Comparison of ENCODE assay signal across 8 cellular contexts in the genomic region with DNA sequence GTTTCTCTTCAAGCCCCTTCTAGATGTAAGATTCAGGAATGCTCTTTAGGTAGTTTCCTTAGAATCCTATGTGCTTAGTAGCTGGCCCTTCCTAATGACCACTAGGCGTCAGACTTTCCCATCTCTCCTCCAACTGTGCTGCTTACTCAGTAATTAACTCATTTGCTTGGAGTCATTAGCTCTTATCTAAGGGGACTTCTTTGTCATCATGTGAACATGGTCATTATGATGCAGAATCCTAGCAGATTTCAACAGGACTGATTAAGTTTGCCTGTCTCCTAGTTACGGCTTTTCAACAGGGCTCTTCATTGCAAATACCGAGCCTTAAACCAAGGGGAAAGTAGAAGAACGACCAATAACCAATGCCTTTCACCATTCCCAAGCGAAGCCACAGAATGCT. TPM values are rescaled to one million over a fixed set of nuclear protein-coding genes. Genes with fewer than 3 reads are reported as not detected.
DNase-seq lines count a peak whose midpoint lies in the region; ATAC-seq, FAIRE-seq and TF ChIP-seq lines count a peak whose summit lies in the region.
"Had no signal": no experiment of that assay in that cellular context is flagged by ENCODE, and none has a peak within 500 bp of the region (broad histone marks: within the 10 kb centered on the region; RNA-seq: fewer than 3 reads in every experiment).

No MANE protein-coding gene starts in this region.

- no peaks in the 10 kb centered on the region for H3K4me1 Mint-ChIP-seq in naive thymus-derived CD4-positive, alpha-beta T cell
- no peaks in the 10 kb centered on the region for H3K4me1 Mint-ChIP-seq in activated CD4-positive, alpha-beta T cell treated with anti-CD3 and anti-CD28 coated beads, Interleukin-2, amount 10 ng/mL, durations not matched to agents 24 days and 14 days

- no peak overlapping the region for H3K27ac Mint-ChIP-seq in naive thymus-derived CD4-positive, alpha-beta T cell
- H3K27ac Mint-ChIP-seq in activated CD4-positive, alpha-beta T cell treated with anti-CD3 and anti-CD28 coated beads, Interleukin-2, amount 10 ng/mL, durations not matched to agents 24 days and 14 days = no peak overlapping the region

- no peaks in the 10 kb centered on the region for H3K36me3 ChIP-seq in liver (ENCODE audit: control insufficient read depth in 4 of 4, insufficient read depth in 3 of 4, low read depth in 1 of 4, low read length in 3 of 4)
- H3K36me3 ChIP-seq in naive thymus-derived CD4-positive, alpha-beta T cell (ENCODE audit: control insufficient read depth in 2 of 3, insufficient read depth in 3 of 3, low read length in 3 of 3) = no peaks in the 10 kb centered on the region

- no peak overlapping the region for H3K9ac ChIP-seq in liver (ENCODE audit: low read depth in 1 of 2, low read length in 2 of 2)

- DNase-seq in H54 (ENCODE audit: insufficient read length, low spot score) (no peak), NCI-H69 (lab: John Stamatoyannopoulos, UW) (peak; percentile 87), cerebellar cortex (ENCODE audit: low spot score) (peak; percentile 92)
- DNase-seq in naive thymus-derived CD4-positive, alpha-beta T cell = no peak
- DNase-seq in activated CD4-positive, alpha-beta T cell treated with anti-CD3 and anti-CD28 coated beads, Interleukin-2, amount 10 ng/mL, durations not matched to agents 24 days and 14 days = no peak

- POLR2A ChIA-PET in naive thymus-derived CD4-positive, alpha-beta T cell (lab: Charles Lee) = no interaction called here

- H3K27me3 Mint-ChIP-seq in naive thymus-derived CD4-positive, alpha-beta T cell = peaks cover 30 to 52% (median 49%) of the 10 kb centered on the region in 5 donors
- H3K27me3 Mint-ChIP-seq in activated CD4-positive, alpha-beta T cell treated with anti-CD3 and anti-CD28 coated beads, Interleukin-2, amount 10 ng/mL, durations not matched to agents 24 days and 14 days = peaks cover 40% of the 10 kb centered on the region

- intact Hi-C loops in naive thymus-derived CD4-positive, alpha-beta T cell (cut with micrococcal nuclease) = loop anchor here in 1 of 2 donors (10.0 kb wide), 1 partner anchor 216 kb away; no protein-coding TSS in a partner anchor
- intact Hi-C loops in activated CD4-positive, alpha-beta T cell treated with anti-CD3 and anti-CD28 coated beads, Interleukin-2, amount 10 ng/mL, durations not matched to agents 24 days and 14 days (cut with micrococcal nuclease) = loop anchor here (2.0 kb wide), 1 partner anchor 212 kb away; no protein-coding TSS in a partner anchor

- peak; percentile 89 to 90 for TF ChIP-seq RAD21 in liver (IDR thresholded peaks at IDR 0.05)

- no peaks in the 10 kb centered on the region for H3K4me1 ChIP-seq in liver (ENCODE audit: control insufficient read depth in 4 of 4, insufficient read depth in 4 of 4, low read length in 3 of 4)
- H3K4me1 ChIP-seq in naive thymus-derived CD4-positive, alpha-beta T cell (ENCODE audit: control insufficient read depth in 2 of 2, insufficient read depth in 2 of 2, low read length in 2 of 2) = no peaks in the 10 kb centered on the region

- no peak overlapping the region for H3K27ac ChIP-seq in liver (ENCODE audit: low read depth in 1 of 2, low read length in 2 of 2)
- no peak overlapping the region for H3K27ac ChIP-seq in naive thymus-derived CD4-positive, alpha-beta T cell (ENCODE audit: low read depth, low read length)

- H3K9me3 ChIP-seq in liver (ENCODE audit: control insufficient read depth in 4 of 4, low read length in 3 of 4) = no peaks in the 10 kb centered on the region
- H3K9me3 ChIP-seq in naive thymus-derived CD4-positive, alpha-beta T cell (ENCODE audit: control insufficient read depth in 2 of 3, low read length in 3 of 3) = no peaks in the 10 kb centered on the region

- CTCF ChIA-PET in naive thymus-derived CD4-positive, alpha-beta T cell (lab: Charles Lee) = no interaction called here

- no peak for ATAC-seq in naive thymus-derived CD4-positive, alpha-beta T cell
- ATAC-seq in HG02588 (IDR thresholded peaks at IDR 0.05; ENCODE audit: unreplicated experiment) = no peak

- FAIRE-seq in H54 (lab: Jason Lieb, UNC) = peak; percentile 48

- TF ChIP-seq POLR2A in H54 (IDR thresholded peaks at IDR 0.05; ENCODE audit: low read depth, low read length) = no peak

- no peak overlapping the region for H3K4me3 Mint-ChIP-seq in naive thymus-derived CD4-positive, alpha-beta T cell
- no peak overlapping the region for H3K4me3 Mint-ChIP-seq in activated CD4-positive, alpha-beta T cell treated with anti-CD3 and anti-CD28 coated beads, Interleukin-2, amount 10 ng/mL, durations not matched to agents 24 days and 14 days

- H3K36me3 Mint-ChIP-seq in naive thymus-derived CD4-positive, alpha-beta T cell = no peaks in the 10 kb centered on the region
- no peaks in the 10 kb centered on the region for H3K36me3 Mint-ChIP-seq in activated CD4-positive, alpha-beta T cell treated with anti-CD3 and anti-CD28 coated beads, Interleukin-2, amount 10 ng/mL, durations not matched to agents 24 days and 14 days (ENCODE audit: low read depth)

- peaks cover 0 to 4% (median 0%) of the 10 kb centered on the region in 4 donors for H3K27me3 ChIP-seq in liver (ENCODE audit: control insufficient read depth in 4 of 4, insufficient read depth in 4 of 4, low read length in 3 of 4)
- no peaks in the 10 kb centered on the region for H3K27me3 ChIP-seq in naive thymus-derived CD4-positive, alpha-beta T cell (ENCODE audit: control insufficient read depth in 2 of 2, insufficient read depth in 2 of 2, low read length in 2 of 2)

- no peaks in the 10 kb centered on the region for H3K9me3 Mint-ChIP-seq in naive thymus-derived CD4-positive, alpha-beta T cell
- no peaks in the 10 kb centered on the region for H3K9me3 Mint-ChIP-seq in activated CD4-positive, alpha-beta T cell treated with anti-CD3 and anti-CD28 coated beads, Interleukin-2, amount 10 ng/mL, durations not matched to agents 24 days and 14 days

- WGBS in liver = 51% methylated on average over 5 of the region's 5 CpGs

- peak; percentile 70 for TF ChIP-seq CTCF in liver (IDR thresholded peaks at IDR 0.05; ENCODE audit: low read depth, low read length, missing input control)

- no peak overlapping the region for H3K4me3 ChIP-seq in liver (ENCODE audit: low read depth in 1 of 3, low read length in 3 of 3)
- H3K4me3 ChIP-seq in naive thymus-derived CD4-positive, alpha-beta T cell (ENCODE audit: low read length) = no peak overlapping the region

TF ChIP-seq in liver, 16 proteins besides CTCF, POLR2A, EP300 and RAD21:
- TF ChIP-seq HNF4G (IDR thresholded peaks at IDR 0.05) (no peak), FOXA2 (IDR thresholded peaks at IDR 0.05) (no peak), SP1 (IDR thresholded peaks at IDR 0.05) (no peak)

RNA-seq across cellular contexts. Expression of a gene that starts 46.4 kb away (rescaled TPM):
- total RNA-seq in liver = not detected
- not detected for polyA plus RNA-seq in liver
- not detected for total RNA-seq in naive thymus-derived CD4-positive, alpha-beta T cell
- not detected for polyA plus RNA-seq in naive thymus-derived CD4-positive, alpha-beta T cell
- not detected in 2 replicates for total RNA-seq in activated CD4-positive, alpha-beta T cell treated with anti-CD3 and anti-CD28 coated beads, Interleukin-2, amount 10 ng/mL, durations not matched to agents 24 days and 14 days
- total RNA-seq: activated CD8-positive, alpha-beta memory T cell treated with anti-CD3 and anti-CD28 coated beads for 36 hours had no signal

Comparison
In these comparisons a context has a peak if more than half of its experiments do, and no peak if none do; other contexts are left out.
1. DNase-seq: peak in NCI-H69 (single experiment) and cerebellar cortex (single experiment); none in H54 (single experiment), naive thymus-derived CD4-positive, alpha-beta T cell (0 of 9) and activated CD4-positive, alpha-beta T cell treated with anti-CD3 and anti-CD28 coated beads, Interleukin-2, amount 10 ng/mL, durations not matched to agents 24 days and 14 days (single experiment).